Comparison of ENCODE assay signal across 20 cellular contexts in genomic region chr6:34490390-34491090, GRCh38. TPM values are rescaled to one million over a fixed set of nuclear protein-coding genes. Genes with fewer than 3 reads are reported as not detected.
DNase-seq lines count a peak whose midpoint lies in the region; ATAC-seq and TF ChIP-seq lines count a peak whose summit lies in the region.
"Had no signal": no experiment of that assay in that cellular context is flagged by ENCODE, and none has a peak within 500 bp of the region (broad histone marks: within the 10 kb centered on the region; RNA-seq: fewer than 3 reads in every experiment).

No MANE protein-coding gene starts in this region.

- peaks cover 2 to 9% of the 10 kb centered on the region in 2 donors for H3K4me1 ChIP-seq in neuronal stem cell (ENCODE audit: control insufficient read depth in 2 of 2, insufficient read depth in 1 of 2, low read depth in 1 of 2, low read length in 2 of 2)
- H3K4me1 ChIP-seq in mucosa of descending colon (ENCODE audit: low read depth), result no peaks in the 10 kb centered on the region
- H3K4me1 ChIP-seq: heart left ventricle had no signal

- no peak overlapping the region for H3K9ac ChIP-seq in neuronal stem cell (ENCODE audit: low read depth, low read length, poor library complexity)

- H3K79me1 ChIP-seq in neuronal stem cell (ENCODE audit: low read depth, low read length), result no peaks in the 10 kb centered on the region

- no peak overlapping the region for H3K4me3 ChIP-seq in neuronal stem cell (ENCODE audit: low read length in 2 of 2)
- H3K4me3 ChIP-seq in mucosa of descending colon, result no peak overlapping the region
- H3K4me3 ChIP-seq: heart left ventricle had no signal

- no peak overlapping the region for H3K18ac ChIP-seq in neuronal stem cell (ENCODE audit: low read length)

- H3K27me3 ChIP-seq in neuronal stem cell (ENCODE audit: control insufficient read depth in 3 of 3, insufficient read depth in 3 of 3, low read depth in 1 of 3, low read length in 3 of 3), result peaks cover 0 to 41% (median 1%) of the 10 kb centered on the region in 3 experiments

- H2BK12ac ChIP-seq in neuronal stem cell (ENCODE audit: low read length), result no peak overlapping the region

- no peak for TF ChIP-seq CTCF in brain (conservative IDR thresholded peaks at IDR 0.05)
- no peak for TF ChIP-seq CTCF in mucosa of descending colon (IDR thresholded peaks at IDR 0.05)

- H2BK5ac ChIP-seq in neuronal stem cell (ENCODE audit: low read length), result no peak overlapping the region

- H3K36me3 Mint-ChIP-seq in brain, result no peaks in the 10 kb centered on the region
- H3K36me3 Mint-ChIP-seq: CD8-positive, alpha-beta memory T cell; memory B cell had no signal

- intact Hi-C loops in mucosa of descending colon (cut with DNase I, micrococcal nuclease), result no loop called here

- no peak overlapping the region for H3K27ac ChIP-seq in neuronal stem cell (replicated peaks; ENCODE audit: low read length)
- H3K27ac ChIP-seq: heart left ventricle had no signal

- H3K36me3 ChIP-seq in neuronal stem cell (replicated peaks in 1 of 2; ENCODE audit: control insufficient read depth in 2 of 2, insufficient read depth in 2 of 2, low read length in 2 of 2), result no peaks in the 10 kb centered on the region
- no peaks in the 10 kb centered on the region for H3K36me3 ChIP-seq in mucosa of descending colon (ENCODE audit: low read depth)
- H3K36me3 ChIP-seq: heart left ventricle had no signal

- peaks cover 17% of the 10 kb centered on the region for H3K4me1 Mint-ChIP-seq in brain

- peak; percentile 56 for DNase-seq in D341Med (ENCODE audit: low spot score)
- DNase-seq in LHCN-M2 (ENCODE audit: low read depth), result peak; percentile 87
- no peak for DNase-seq in neuronal stem cell (ENCODE audit: low spot score)
- DNase-seq in retina, result no peak
- DNase-seq in mucosa of descending colon, result no peak
- no peak for DNase-seq in NCI-H2196 (lab: John Stamatoyannopoulos, UW; ENCODE audit: unreplicated experiment)
- DNase-seq: activated CD4-positive, CD25-positive, alpha-beta regulatory T cell treated with anti-CD3 and anti-CD28 coated beads, Interleukin-2, amount 50 U/mL, for 72 hours; activated naive CD4-positive, alpha-beta T cell; CD8-positive, alpha-beta memory T cell; dermis blood vessel endothelial cell; heart left ventricle; SIG-M5; stimulated activated naive CD8-positive, alpha-beta T cell treated with anti-CD3 and anti-CD28 coated beads, Interleukin-15, Interleukin-2, amounts not matched to agents 100 U/mL and 50 U/mL, for 24 hours had no signal

- WGBS in neuronal stem cell (ENCODE audit: extremely low coverage in 2 of 2, insufficient read length in 2 of 2, insufficient replicate concordance in 1 of 2), 2 donors, result no CpG with 5 or more reads among the region's 20 CpGs

- peak overlapping the region; percentile 84 for H2AFZ ChIP-seq in neuronal stem cell (ENCODE audit: low read length)

- peak overlapping the region in 3 of 5 experiments; percentile 21 to 96 (median 77) for H3K27ac Mint-ChIP-seq in brain
- H3K27ac Mint-ChIP-seq: memory B cell had no signal

- H3K14ac ChIP-seq in neuronal stem cell (ENCODE audit: low read length), result no peak overlapping the region

- H3K4ac ChIP-seq in neuronal stem cell (ENCODE audit: low read length), result no peak overlapping the region

- no peak overlapping the region for H3K4me2 ChIP-seq in neuronal stem cell (ENCODE audit: insufficient read depth, low read length, poor library complexity, severe bottlenecking)

- no peak overlapping the region for H2BK15ac ChIP-seq in neuronal stem cell (ENCODE audit: low read length)

- H4K91ac ChIP-seq in neuronal stem cell (ENCODE audit: low read depth, low read length, poor library complexity), result no peak overlapping the region

- H3K9me3 Mint-ChIP-seq in brain, result peaks cover 0 to 3% (median 0%) of the 10 kb centered on the region in 5 experiments
- H3K9me3 Mint-ChIP-seq: CD8-positive, alpha-beta memory T cell; memory B cell had no signal

- peak overlapping the region in 1 of 5 experiments; percentile 29 for H3K4me3 Mint-ChIP-seq in brain
- H3K4me3 Mint-ChIP-seq: CD8-positive, alpha-beta memory T cell; memory B cell had no signal

- no peak overlapping the region for H4K8ac ChIP-seq in neuronal stem cell (ENCODE audit: low read depth, low read length)

- no peak overlapping the region for H3K23ac ChIP-seq in neuronal stem cell (ENCODE audit: low read depth, low read length, poor library complexity)

- no peaks in the 10 kb centered on the region for H3K9me3 ChIP-seq in neuronal stem cell (replicated peaks in 1 of 2; ENCODE audit: control insufficient read depth in 2 of 2, insufficient read depth in 1 of 2, low read depth in 1 of 2, low read length in 2 of 2)
- H3K9me3 ChIP-seq in mucosa of descending colon, result no peaks in the 10 kb centered on the region
- H3K9me3 ChIP-seq: heart left ventricle had no signal

- H3K27me3 Mint-ChIP-seq in brain, result peaks cover 9% of the 10 kb centered on the region
- H3K27me3 Mint-ChIP-seq: CD8-positive, alpha-beta memory T cell; memory B cell had no signal

- no peak for ATAC-seq in HG03460 (IDR thresholded peaks at IDR 0.05; ENCODE audit: unreplicated experiment)
- ATAC-seq in mucosa of descending colon, result no peak
- ATAC-seq: esophagus mucosa; heart left ventricle; stimulated activated naive CD8-positive, alpha-beta T cell treated with anti-CD3 and anti-CD28 coated beads, Interleukin-15, Interleukin-2, amounts not matched to agents 100 U/mL and 50 U/mL, for 24 hours had no signal

- H2AK5ac ChIP-seq in neuronal stem cell (ENCODE audit: low read depth, low read length), result no peak overlapping the region

- H2BK120ac ChIP-seq in neuronal stem cell (ENCODE audit: low read depth, low read length), result no peak overlapping the region

RNA-seq across cellular contexts. Expression of gene PACSIN1, which starts 24.7 kb away (rescaled TPM):
- total RNA-seq in LHCN-M2 (2014; rRNA removed) (not detected in 2 replicates), mucosa of descending colon (1 to 10 TPM in 1 of 3 donors, under 1 TPM in 2; 0.41 to 1.9 (median 0.67) TPM)
- polyA plus RNA-seq in LHCN-M2 (2012), result not detected
- 73.8 TPM for polyA plus RNA-seq in brain (ENCODE audit: insufficient read depth, low read depth, low replicate concordance)
- polyA plus RNA-seq in neuronal stem cell (2013, experiment 1 of 2), result 2.1 TPM
- polyA plus RNA-seq in neuronal stem cell (2013, experiment 2 of 2), result 2.0 TPM
- total RNA-seq: dermis blood vessel endothelial cell, esophagus mucosa, MCF 10A had no signal
- polyA plus RNA-seq: AG04450, keratinocyte had no signal

Comparison
In these comparisons a context has a peak if more than half of its experiments do, and no peak if none do; other contexts are left out.
1. DNase-seq: peak in D341Med (single experiment) and LHCN-M2 (single experiment); none in neuronal stem cell (single experiment), retina (single experiment), mucosa of descending colon (0 of 3) and NCI-H2196 (single experiment).